13 cellular contexts compared by ENCODE assay signal in the genomic region with DNA sequence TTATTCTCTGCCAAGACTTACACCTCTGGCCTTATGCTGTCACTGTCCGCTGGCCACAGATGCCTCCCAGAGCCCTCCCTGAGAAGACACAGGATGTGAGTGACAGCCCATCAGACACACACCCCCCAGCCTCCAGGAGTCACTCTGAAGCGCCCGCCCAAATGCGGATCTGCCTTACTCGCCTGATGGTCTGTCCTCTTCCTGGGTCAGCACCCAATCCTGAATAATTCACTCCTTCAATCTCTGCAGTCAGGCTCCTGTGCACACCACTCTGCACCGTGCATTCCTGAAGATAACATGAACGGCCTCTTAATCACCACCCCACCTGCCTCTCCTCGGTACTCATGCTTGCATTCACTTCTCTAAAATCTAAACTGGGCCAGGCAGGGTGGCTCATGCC. TPM values are rescaled to one million over a fixed set of nuclear protein-coding genes. Genes with fewer than 3 reads are reported as not detected.
DNase-seq lines count a peak whose midpoint lies in the region; ATAC-seq and TF ChIP-seq lines count a peak whose summit lies in the region.
"Had no signal": no experiment of that assay in that cellular context is flagged by ENCODE, and none has a peak within 500 bp of the region (broad histone marks: within the 10 kb centered on the region; RNA-seq: fewer than 3 reads in every experiment).

No MANE protein-coding gene starts in this region.

- H3K4me1 ChIP-seq in breast epithelium (no peaks in the 10 kb centered on the region), left lung (no peaks in the 10 kb centered on the region), thyroid gland (peaks cover 53 to 75% of the 10 kb centered on the region in 2 donors)

- H3K4me3 ChIP-seq in breast epithelium (no peak overlapping the region), left lung (no peak overlapping the region), thyroid gland (replicated peaks in 1 of 3) (no peak overlapping the region)
- H3K4me3 ChIP-seq: esophagus squamous epithelium had no signal

- CTCF ChIA-PET in MCF 10A (lab: Yijun Ruan, JAX): no interaction called here
- CTCF ChIA-PET in Calu3 (lab: Charles Lee): no interaction called here

- H3K27me3 Mint-ChIP-seq in MCF 10A (ENCODE audit: insufficient read depth, unreplicated experiment) (no peaks in the 10 kb centered on the region), Calu3 (ENCODE audit: unreplicated experiment) (no peaks in the 10 kb centered on the region)

- H3K27me3 ChIP-seq in breast epithelium (no peaks in the 10 kb centered on the region), left lung (no peaks in the 10 kb centered on the region), thyroid gland (no peaks in the 10 kb centered on the region)
- H3K27me3 ChIP-seq: esophagus squamous epithelium had no signal

- DNase-seq in MCF 10A (ENCODE audit: unreplicated experiment): no peak
- no peak for DNase-seq in breast epithelium (ENCODE audit: low spot score in 2 of 2)
- DNase-seq in astrocyte of the hippocampus (ENCODE audit: low read depth, low spot score): peak; percentile 23
- DNase-seq in left lung: no peak
- peak; percentile 62 to 71 for DNase-seq in thyroid gland
- DNase-seq in NCI-H345 treated with DMSO at 0.1 percent for 48 hours (lab: John Stamatoyannopoulos, UW; ENCODE audit: unreplicated experiment): no peak
- no peak for DNase-seq in Calu3
- DNase-seq: esophagus squamous epithelium; NCI-H2081; NK-92 treated with Interleukin-12 subunit alpha and Interleukin-12 subunit beta, amount 100 ng/mL, for 24 hours; stimulated activated CD4-positive, alpha-beta T cell treated with anti-CD3 and anti-CD28 coated beads, Interleukin-12 subunit alpha, Interleukin-12 subunit beta, amount 100 ng/mL, for 4 hours; SW 1271 had no signal

- no peaks in the 10 kb centered on the region for H3K9me3 Mint-ChIP-seq in MCF 10A (ENCODE audit: unreplicated experiment)
- H3K9me3 Mint-ChIP-seq in Calu3 (ENCODE audit: low read depth, unreplicated experiment): no peaks in the 10 kb centered on the region

- H3K4me3 Mint-ChIP-seq in MCF 10A (ENCODE audit: unreplicated experiment) (no peak overlapping the region), Calu3 (ENCODE audit: low read depth, unreplicated experiment) (no peak overlapping the region)

- H3K27ac Mint-ChIP-seq in MCF 10A (ENCODE audit: low read depth, unreplicated experiment) (peak overlapping the region; percentile 71), Calu3 (ENCODE audit: unreplicated experiment) (no peak overlapping the region)

- H3K9me3 ChIP-seq in breast epithelium (no peaks in the 10 kb centered on the region), left lung (no peaks in the 10 kb centered on the region), thyroid gland (no peaks in the 10 kb centered on the region)
- H3K9me3 ChIP-seq: esophagus squamous epithelium had no signal

- POLR2A ChIA-PET in MCF 10A (lab: Yijun Ruan, JAX): no interaction called here

- WGBS in thyroid gland, 2 donors: 31 to 67% methylated on average over 3 to 8 of the region's 8 CpGs

- H3K36me3 Mint-ChIP-seq in MCF 10A (ENCODE audit: insufficient read depth, unreplicated experiment) (peaks cover 17% of the 10 kb centered on the region), Calu3 (ENCODE audit: insufficient read depth, unreplicated experiment) (peaks cover 4% of the 10 kb centered on the region)

- ATAC-seq in left lung: peak; percentile 83
- ATAC-seq in HG02884 (IDR thresholded peaks at IDR 0.05; ENCODE audit: unreplicated experiment): no peak

- H3K27ac ChIP-seq in breast epithelium (peak overlapping the region in 1 of 2 donors; percentile 25), left lung (no peak overlapping the region), thyroid gland (peak overlapping the region; percentile 45 to 68 (median 61))

- TF ChIP-seq POLR2A in breast epithelium (IDR thresholded peaks at IDR 0.05) (no peak), thyroid gland (IDR thresholded peaks at IDR 0.05) (no peak)

- intact Hi-C loops in MCF 10A (cut with micrococcal nuclease): no loop called here
- intact Hi-C loops in breast epithelium (cut with DNase I; ENCODE audit: low total_unique reads): no loop called here
- intact Hi-C loops in left lung (cut with DNase I): no loop called here
- intact Hi-C loops in thyroid gland (cut with DNase I): no loop called here
- intact Hi-C loops in Calu3 (cut with micrococcal nuclease; ENCODE audit: unreplicated experiment): no loop called here

- H3K4me1 Mint-ChIP-seq in MCF 10A (ENCODE audit: insufficient read depth, unreplicated experiment): peaks cover 24% of the 10 kb centered on the region
- H3K4me1 Mint-ChIP-seq in Calu3 (ENCODE audit: low read depth, unreplicated experiment): no peaks in the 10 kb centered on the region

- H3K36me3 ChIP-seq in breast epithelium (no peaks in the 10 kb centered on the region), left lung (no peaks in the 10 kb centered on the region), thyroid gland (no peaks in the 10 kb centered on the region)
- H3K36me3 ChIP-seq: esophagus squamous epithelium had no signal

- TF ChIP-seq CTCF in MCF 10A (IDR thresholded peaks at IDR 0.05; ENCODE audit: unreplicated experiment) (no peak), breast epithelium (IDR thresholded peaks at IDR 0.05) (no peak), left lung (IDR thresholded peaks at IDR 0.05) (no peak), thyroid gland (IDR thresholded peaks at IDR 0.05) (no peak), Calu3 (IDR thresholded peaks at IDR 0.05; ENCODE audit: unreplicated experiment) (no peak)

- BruUV-seq in MCF 10A (replicated peaks; lab: Mats Ljungman, UMichigan): no TSS peak
- BruUV-seq in Calu3 (replicated peaks; lab: Mats Ljungman, UMichigan): no TSS peak

RNA-seq across cellular contexts. Expression of gene CLSTN1, which starts 14.6 kb away (rescaled TPM):
- total RNA-seq in MCF 10A (2022) (98.5 and 106 TPM in 2 replicates), breast epithelium (10 to 100 TPM; 25.4 to 47.5 (median 42.3) TPM), left lung (100 to 1,000 TPM in 1 of 2 donors, 10 to 100 TPM in 1; 73.1 to 106 TPM), thyroid gland (10 to 100 TPM; 59.5 to 85.0 (median 81.5) TPM), Calu3 (2022) (93.2 and 99.3 TPM in 2 replicates)

Comparison
In these comparisons a context has a peak if more than half of its experiments do, and no peak if none do; other contexts are left out.
1. DNase-seq: peak in astrocyte of the hippocampus (single experiment) and thyroid gland (2 of 2); none in MCF 10A (single experiment), breast epithelium (0 of 2), left lung (0 of 2), NCI-H345 treated with DMSO at 0.1 percent for 48 hours (single experiment) and Calu3 (single experiment).
2. H3K27ac ChIP-seq: peak in thyroid gland (3 of 3); none in left lung (0 of 2).